ENCODE assay signal across 7 cellular contexts in the genomic region with DNA sequence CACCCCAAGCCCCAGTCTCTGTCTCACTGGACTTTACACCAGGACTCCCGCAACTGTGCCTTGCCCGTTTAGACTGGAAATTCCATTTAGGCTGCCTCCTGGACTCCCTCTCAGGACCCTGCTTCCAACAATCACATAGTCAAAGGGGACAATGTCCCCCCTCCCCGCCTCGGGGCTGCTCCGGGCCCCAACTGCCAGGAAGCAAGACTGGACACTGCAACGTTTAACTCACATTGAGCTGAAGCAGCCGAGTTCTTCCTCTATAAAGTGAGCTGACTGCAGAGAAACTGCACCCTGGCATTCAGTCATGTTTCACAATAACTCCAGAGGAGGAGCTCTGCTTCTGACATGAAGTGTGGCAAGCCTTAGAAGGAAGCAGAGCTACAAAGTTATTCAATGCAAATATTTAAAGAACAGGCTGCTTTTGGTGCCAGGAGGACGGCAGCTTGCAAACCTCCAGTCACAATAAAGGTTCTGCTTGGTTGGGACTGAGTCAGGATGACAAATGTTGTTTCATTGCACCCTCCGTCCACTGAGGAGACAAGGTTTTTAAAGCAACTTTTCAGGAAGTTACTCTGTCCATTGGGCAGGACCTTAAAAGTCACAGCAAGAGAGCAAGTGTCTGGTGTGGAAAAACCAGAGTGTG. TPM values are rescaled to one million over a fixed set of nuclear protein-coding genes. Genes with fewer than 3 reads are reported as not detected.
DNase-seq lines count a peak whose midpoint lies in the region; ATAC-seq and TF ChIP-seq lines count a peak whose summit lies in the region.

No MANE protein-coding gene starts in this region.

- no peak overlapping the region for H3K4me3 Mint-ChIP-seq in activated B cell treated with CpG ODN at 0.5 μM for 24 hours
- H3K4me3 Mint-ChIP-seq in activated naive CD4-positive, alpha-beta T cell treated with anti-CD3 and anti-CD28 coated beads for 36 hours, result no peak overlapping the region

- no peaks in the 10 kb centered on the region for H3K27me3 ChIP-seq in HL-60 (ENCODE audit: insufficient read depth, poor library complexity, severe bottlenecking)

- H3K9me3 Mint-ChIP-seq in activated B cell treated with CpG ODN at 0.5 μM for 24 hours, result no peaks in the 10 kb centered on the region
- no peaks in the 10 kb centered on the region for H3K9me3 Mint-ChIP-seq in activated naive CD4-positive, alpha-beta T cell treated with anti-CD3 and anti-CD28 coated beads for 36 hours

- peaks cover 8% of the 10 kb centered on the region for H3K36me3 Mint-ChIP-seq in activated B cell treated with CpG ODN at 0.5 μM for 24 hours (ENCODE audit: low read depth)
- peaks cover 3% of the 10 kb centered on the region for H3K36me3 Mint-ChIP-seq in activated naive CD4-positive, alpha-beta T cell treated with anti-CD3 and anti-CD28 coated beads for 36 hours (ENCODE audit: low read depth)

- H3K27me3 Mint-ChIP-seq in activated B cell treated with CpG ODN at 0.5 μM for 24 hours, result no peaks in the 10 kb centered on the region
- no peaks in the 10 kb centered on the region for H3K27me3 Mint-ChIP-seq in activated naive CD4-positive, alpha-beta T cell treated with anti-CD3 and anti-CD28 coated beads for 36 hours (ENCODE audit: low read depth)

- peaks cover 85% of the 10 kb centered on the region for H3K4me1 Mint-ChIP-seq in activated B cell treated with CpG ODN at 0.5 μM for 24 hours
- peaks cover 49% of the 10 kb centered on the region for H3K4me1 Mint-ChIP-seq in activated naive CD4-positive, alpha-beta T cell treated with anti-CD3 and anti-CD28 coated beads for 36 hours (ENCODE audit: low read depth)

- CTCF ChIA-PET in activated B cell treated with CpG ODN at 0.5 μM for 24 hours (lab: Charles Lee), result interaction anchor here (0.6 to 1.1 kb wide), 2 partner anchors 17 to 39 kb away, joined by 4 to 5 read pairs; no protein-coding TSS in a partner anchor
- CTCF ChIA-PET in activated naive CD4-positive, alpha-beta T cell treated with anti-CD3 and anti-CD28 coated beads for 36 hours (lab: Charles Lee), result interaction anchor here (0.8 kb wide), 1 partner anchor 39 kb away, joined by 3 read pairs; no protein-coding TSS in a partner anchor

- intact Hi-C loops in activated B cell treated with CpG ODN at 0.5 μM for 24 hours (cut with micrococcal nuclease), result no loop called here
- intact Hi-C loops in left cardiac atrium (cut with DNase I), result no loop called here
- intact Hi-C loops in activated naive CD4-positive, alpha-beta T cell treated with anti-CD3 and anti-CD28 coated beads for 36 hours (cut with micrococcal nuclease), result loop anchor here (5.0 kb wide), 1 partner anchor 37 kb away; no protein-coding TSS in a partner anchor

- H3K4me3 ChIP-seq in HL-60 (replicated peaks; ENCODE audit: insufficient read depth, low read length) (peak overlapping the region; percentile 26), skeletal muscle cell (ENCODE audit: low read depth, low read length) (peak overlapping the region; percentile 29)

- peak overlapping the region; percentile 70 for H3K27ac Mint-ChIP-seq in activated B cell treated with CpG ODN at 0.5 μM for 24 hours
- no peak overlapping the region for H3K27ac Mint-ChIP-seq in activated naive CD4-positive, alpha-beta T cell treated with anti-CD3 and anti-CD28 coated beads for 36 hours

- ATAC-seq in activated B cell treated with CpG ODN at 0.5 μM for 24 hours (ENCODE audit: low read depth) (peak; percentile 84), left cardiac atrium (peak; percentile 79 to 80), HG02938 (IDR thresholded peaks at IDR 0.05; ENCODE audit: unreplicated experiment) (no peak)

- DNase-seq in HL-60 (ENCODE audit: low read depth in 1 of 2, low spot score in 1 of 2) (peak; percentile 88 to 93), activated B cell treated with CpG ODN at 0.5 μM for 24 hours (no peak), left cardiac atrium (no peak), skeletal muscle cell (ENCODE audit: low read depth) (peak; percentile 86), SW480 (ENCODE audit: low spot score) (no peak)
- no peak for DNase-seq in activated naive CD4-positive, alpha-beta T cell treated with anti-CD3 and anti-CD28 coated beads for 36 hours

- POLR2A ChIA-PET in activated B cell treated with CpG ODN at 0.5 μM for 24 hours (lab: Charles Lee), result interaction anchor here (0.6 to 1.0 kb wide), 3 partner anchors 20 to 255 kb away, joined by 3 to 8 read pairs (median 5); a partner anchor contains a TSS

- peak overlapping the region; percentile 91 for H3K27ac ChIP-seq in HL-60 (replicated peaks)

- TF ChIP-seq CTCF in HL-60 (IDR thresholded peaks at IDR 0.05; ENCODE audit: insufficient read depth, low read length) (no peak), activated B cell treated with CpG ODN at 0.5 μM for 24 hours (IDR thresholded peaks at IDR 0.05) (no peak)

RNA-seq across cellular contexts. Expression of a gene that starts 19.9 kb away (rescaled TPM):
- total RNA-seq in activated B cell treated with CpG ODN at 0.5 μM for 24 hours, result 47.5 and 48.9 TPM in 2 replicates
- total RNA-seq in left cardiac atrium, result 10 to 100 TPM; 55.8 to 62.9 TPM
- total RNA-seq in activated naive CD4-positive, alpha-beta T cell treated with anti-CD3 and anti-CD28 coated beads for 36 hours, result 10 to 100 TPM; 31.2 to 32.9 TPM

Comparison
In these comparisons a context has a peak if more than half of its experiments do, and no peak if none do; other contexts are left out.
1. DNase-seq: peak in HL-60 (2 of 2) and skeletal muscle cell (single experiment); none in activated B cell treated with CpG ODN at 0.5 μM for 24 hours (single experiment), left cardiac atrium (single experiment), SW480 (single experiment) and activated naive CD4-positive, alpha-beta T cell treated with anti-CD3 and anti-CD28 coated beads for 36 hours (single experiment).